ENCODE assay signal across 20 cellular contexts in genomic region chrX:26254436-26254835, GRCh38. TPM values are rescaled to one million over a fixed set of nuclear protein-coding genes. Genes with fewer than 3 reads are reported as not detected.
DNase-seq lines count a peak whose midpoint lies in the region; ATAC-seq, FAIRE-seq and TF ChIP-seq lines count a peak whose summit lies in the region.
"Had no signal": no experiment of that assay in that cellular context is flagged by ENCODE, and none has a peak within 500 bp of the region (broad histone marks: within the 10 kb centered on the region; RNA-seq: fewer than 3 reads in every experiment).

No MANE protein-coding gene starts in this region.

- no peaks in the 10 kb centered on the region for H3K27me3 Mint-ChIP-seq in nephron (ENCODE audit: low read depth)
- H3K27me3 Mint-ChIP-seq in naive thymus-derived CD8-positive, alpha-beta T cell = no peaks in the 10 kb centered on the region
- H3K27me3 Mint-ChIP-seq: CD4-positive, CD25-positive, alpha-beta regulatory T cell; IgD-negative memory B cell had no signal

- no peak for ATAC-seq in naive thymus-derived CD8-positive, alpha-beta T cell

- no peaks in the 10 kb centered on the region for H3K36me3 ChIP-seq in bronchial epithelial cell (ENCODE audit: control insufficient read depth, insufficient read depth, low read length)
- no peaks in the 10 kb centered on the region for H3K36me3 ChIP-seq in kidney epithelial cell (ENCODE audit: control insufficient read depth, insufficient read depth, low read length)
- H3K36me3 ChIP-seq: BLaER1 treated with 17β-estradiol and CSF1 and Interleukin-3, amounts not matched to agents 10 nM and 100 nM; HAP-1 had no signal

- FAIRE-seq in bronchial epithelial cell (lab: Jason Lieb, UNC) = peak; percentile 40
- FAIRE-seq: G401.6, GM12891, H1 had no signal

- H3K27me3 ChIP-seq in bronchial epithelial cell (ENCODE audit: control insufficient read depth, insufficient read depth, low read length) (no peaks in the 10 kb centered on the region), kidney epithelial cell (ENCODE audit: control insufficient read depth, insufficient read depth, low read length) (no peaks in the 10 kb centered on the region)

- H3K9me3 Mint-ChIP-seq in nephron = peaks cover 3% of the 10 kb centered on the region
- peaks cover 0 to 8% (median 0%) of the 10 kb centered on the region in 9 donors for H3K9me3 Mint-ChIP-seq in naive thymus-derived CD8-positive, alpha-beta T cell
- H3K9me3 Mint-ChIP-seq: IgD-negative memory B cell had no signal

- DNase-seq in ACHN = peak; percentile 32
- DNase-seq in bronchial epithelial cell (ENCODE audit: low read depth) = no peak
- peak; percentile 47 for DNase-seq in kidney epithelial cell (ENCODE audit: low read depth)
- DNase-seq in naive thymus-derived CD8-positive, alpha-beta T cell = no peak
- DNase-seq in SHP77 (lab: John Stamatoyannopoulos, UW) = no peak
- DNase-seq in NCI-H1694 treated with DMSO at 0.1 percent for 48 hours (lab: John Stamatoyannopoulos, UW) = no peak
- DNase-seq: 8988T; Calu3; CD4-positive, CD25-positive, alpha-beta regulatory T cell; DMS 273 treated with DMSO at 0.1 percent for 48 hours; DMS79 treated with DMSO at 0.1 percent for 48 hours; EL had no signal

- in situ Hi-C loops in ACHN (cut with HindIII; ENCODE audit: low pct_ligation_motif_present, low pct_unique_long_range_greater_than_20kb, low sequenced_read_pairs) = no loop called here

- no peak overlapping the region for H3K4me3 ChIP-seq in bronchial epithelial cell (ENCODE audit: low read depth, low read length)
- H3K4me3 ChIP-seq in kidney epithelial cell (ENCODE audit: low read depth, low read length) = no peak overlapping the region
- H3K4me3 ChIP-seq: BLaER1 treated with 17β-estradiol and CSF1 and Interleukin-3, amounts not matched to agents 10 nM and 100 nM; HAP-1 had no signal

- H3K36me3 Mint-ChIP-seq in nephron (ENCODE audit: low read depth) = peaks cover 3% of the 10 kb centered on the region
- no peaks in the 10 kb centered on the region for H3K36me3 Mint-ChIP-seq in naive thymus-derived CD8-positive, alpha-beta T cell
- H3K36me3 Mint-ChIP-seq: CD4-positive, CD25-positive, alpha-beta regulatory T cell; IgD-negative memory B cell had no signal

- H3K4me1 Mint-ChIP-seq in nephron = no peaks in the 10 kb centered on the region
- peaks cover 0 to 1% (median 0%) of the 10 kb centered on the region in 4 donors for H3K4me1 Mint-ChIP-seq in naive thymus-derived CD8-positive, alpha-beta T cell
- H3K4me1 Mint-ChIP-seq: CD4-positive, CD25-positive, alpha-beta regulatory T cell; IgD-negative memory B cell had no signal

- H3K27ac Mint-ChIP-seq in nephron = peak overlapping the region in 2 of 3 experiments; percentile 19 to 73
- H3K27ac Mint-ChIP-seq in naive thymus-derived CD8-positive, alpha-beta T cell = no peak overlapping the region
- H3K27ac Mint-ChIP-seq: CD4-positive, CD25-positive, alpha-beta regulatory T cell; IgD-negative memory B cell had no signal

- POLR2A ChIA-PET in naive thymus-derived CD8-positive, alpha-beta T cell (lab: Charles Lee) = no interaction called here

- no peak overlapping the region for H3K4me3 Mint-ChIP-seq in nephron
- no peak overlapping the region for H3K4me3 Mint-ChIP-seq in naive thymus-derived CD8-positive, alpha-beta T cell
- H3K4me3 Mint-ChIP-seq: CD4-positive, CD25-positive, alpha-beta regulatory T cell; IgD-negative memory B cell had no signal

- TF ChIP-seq CTCF in bronchial epithelial cell (IDR thresholded peaks at IDR 0.05; ENCODE audit: insufficient read depth, low read length, severe bottlenecking) (no peak), kidney epithelial cell (IDR thresholded peaks at IDR 0.05; ENCODE audit: insufficient read depth, low read length, poor library complexity, severe bottlenecking) (no peak), nephron (IDR thresholded peaks at IDR 0.05; ENCODE audit: unreplicated experiment in 3 of 3) (no peak)

RNA-seq across cellular contexts. Expression of gene MAGEB5, which starts 38.5 kb away (rescaled TPM):
- total RNA-seq in bronchial epithelial cell (not detected in 2 replicates), kidney epithelial cell (not detected in 2 replicates)
- total RNA-seq in naive thymus-derived CD8-positive, alpha-beta T cell = not detected
- polyA plus RNA-seq in naive thymus-derived CD8-positive, alpha-beta T cell = not detected
- total RNA-seq: Calu3; CD4-positive, CD25-positive, alpha-beta regulatory T cell; H1; HT1080 had no signal
- polyA plus RNA-seq: CD4-positive, CD25-positive, alpha-beta regulatory T cell; H1; IgD-negative memory B cell had no signal

Comparison
In these comparisons a context has a peak if more than half of its experiments do, and no peak if none do; other contexts are left out.
1. DNase-seq: peak in ACHN (single experiment) and kidney epithelial cell (single experiment); none in bronchial epithelial cell (single experiment), naive thymus-derived CD8-positive, alpha-beta T cell (0 of 10), SHP77 (0 of 2) and NCI-H1694 treated with DMSO at 0.1 percent for 48 hours (single experiment).
2. H3K27ac Mint-ChIP-seq: peak in nephron (2 of 3); none in naive thymus-derived CD8-positive, alpha-beta T cell (0 of 10).